Comparison of ENCODE assay signal across 24 cellular contexts in the genomic region with DNA sequence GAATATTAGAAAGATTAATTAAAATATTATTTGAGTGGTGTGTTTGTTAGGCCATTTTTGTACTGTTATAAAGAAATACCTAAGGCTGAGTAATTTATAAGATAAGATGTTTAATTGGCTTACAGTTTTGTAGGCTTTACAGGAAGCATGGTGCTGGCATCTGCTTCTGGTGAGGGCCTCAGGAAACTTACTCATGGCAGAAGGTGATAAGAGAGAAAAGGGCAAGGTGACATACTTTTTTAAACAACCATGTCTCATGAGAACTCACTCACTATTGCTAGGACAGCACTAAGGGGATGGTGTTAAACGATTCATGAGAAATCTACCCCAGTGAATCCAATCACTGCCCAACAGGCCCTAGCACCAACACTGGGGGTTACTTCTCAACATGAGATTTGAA. TPM values are rescaled to one million over a fixed set of nuclear protein-coding genes. Genes with fewer than 3 reads are reported as not detected.
"Had no signal": no experiment of that assay in that cellular context is flagged by ENCODE, and none has a peak within 500 bp of the region (broad histone marks: within the 10 kb centered on the region; RNA-seq: fewer than 3 reads in every experiment).

No MANE protein-coding gene starts in this region.

- H3K27ac ChIP-seq: gastroesophageal sphincter, heart left ventricle, left ventricle myocardium inferior had no signal

- H3K9me3 ChIP-seq: gastroesophageal sphincter, left ventricle myocardium inferior, spleen had no signal

- DNase-seq: activated CD4-positive, alpha-beta T cell treated with anti-CD3 and anti-CD28 coated beads for 36 hours; activated CD4-positive, alpha-beta T cell treated with anti-CD3 and anti-CD28 coated beads, Interleukin-2, amount 50 U/mL, for 48 hours; activated gamma-delta T cell; endodermal cell; heart left ventricle; kidney glomerular epithelial cell; left ventricle myocardium inferior; mammary epithelial cell; midbrain; nephron progenitor cell; occipital lobe; posterior cingulate gyrus; retina; spleen; stimulated activated naive B cell treated with anti-CD40 and anti-IgM and Interleukin-4, amounts not matched to agents 10 μg/mL and 1 μg/mL and 100 μg/mL, for 72 hours had no signal

- H3K4me1 ChIP-seq: gastroesophageal sphincter, heart left ventricle, left ventricle myocardium inferior, spleen had no signal

- H3K27me3 ChIP-seq: gastroesophageal sphincter, heart left ventricle, spleen had no signal

- H3K36me3 ChIP-seq: gastroesophageal sphincter, heart left ventricle, left ventricle myocardium inferior, spleen had no signal

- H3K4me3 ChIP-seq: gastroesophageal sphincter, heart left ventricle, left ventricle myocardium inferior, spleen had no signal

- ATAC-seq: activated CD4-positive, alpha-beta T cell treated with anti-CD3 and anti-CD28 coated beads for 36 hours; gastroesophageal sphincter; heart left ventricle; stimulated activated naive B cell treated with anti-CD40 and anti-IgM and Interleukin-4, amounts not matched to agents 10 μg/mL and 1 μg/mL and 100 μg/mL, for 72 hours; WTC11 had no signal

RNA-seq across cellular contexts. Expression of a gene that starts 56.7 kb away (rescaled TPM):
- total RNA-seq: activated CD4-positive, alpha-beta T cell treated with anti-CD3 and anti-CD28 coated beads for 36 hours; cardiac septum; endodermal cell; gastroesophageal sphincter; heart left ventricle; left ventricle myocardium inferior; mammary epithelial cell; myocyte; occipital lobe; spleen; T-helper 1 cell treated with Interleukin-12 subunit alpha and Interleukin-12 subunit beta and Interleukin-4 antibody, amounts not matched to agents 30 ng/mL and 1 ng/mL, for 36 hours; urinary bladder; WTC11 had no signal
- polyA plus RNA-seq: adipose tissue, esophagus, heart left ventricle, mammary epithelial cell, spleen, thymus, urinary bladder had no signal
